In genomic region chr2:179559108-179559806, GRCh38 we compare ENCODE assay signal across 19 cellular contexts.
"Had no signal": no experiment of that assay in that cellular context is flagged by ENCODE, and none has a peak within 500 bp of the region (broad histone marks: within the 10 kb centered on the region; RNA-seq: fewer than 3 reads in every experiment).

No MANE protein-coding gene starts in this region.

- H3K27me3 Mint-ChIP-seq: central memory CD8-positive, alpha-beta T cell; natural killer cell treated with Interleukin-12 subunit alpha and Interleukin-12 subunit beta and Interleukin-15 and Interleukin-18, amount 100 ng/mL, for 72 hours; stimulated activated naive CD8-positive, alpha-beta T cell treated with anti-CD3 and anti-CD28 coated beads, Interleukin-15, amount 100 ng/mL, for 72 hours had no signal

- DNase-seq: effector memory CD4-positive, alpha-beta T cell; mesenchymal stem cell; midbrain; stimulated activated CD4-positive, alpha-beta T cell treated with anti-CD3 and anti-CD28 coated beads, Interleukin-2, amount 100 ng/mL, for 24 hours; stimulated activated CD4-positive, alpha-beta T cell treated with anti-CD3 and anti-CD28 coated beads, Interleukin-4, amount 100 ng/mL, for 4 hours; stimulated activated naive B cell treated with anti-CD40 and anti-IgM and Interleukin-4, amounts not matched to agents 10 μg/mL and 1 μg/mL and 100 μg/mL, for 72 hours; stimulated activated naive CD8-positive, alpha-beta T cell treated with anti-CD3 and anti-CD28 coated beads, Interleukin-15, amount 100 ng/mL, for 72 hours; substantia nigra; transverse colon had no signal

- H3K27me3 ChIP-seq: gastroesophageal sphincter, transverse colon had no signal

- H3K27ac ChIP-seq: gastroesophageal sphincter, parathyroid adenoma, prostate gland, thoracic aorta, transverse colon had no signal

- H3K36me3 ChIP-seq: gastroesophageal sphincter, prostate gland, thoracic aorta, transverse colon had no signal

- H3K4me1 ChIP-seq: gastroesophageal sphincter, parathyroid adenoma, prostate gland had no signal

- H3K4me3 Mint-ChIP-seq: central memory CD8-positive, alpha-beta T cell; natural killer cell treated with Interleukin-12 subunit alpha and Interleukin-12 subunit beta and Interleukin-15 and Interleukin-18, amount 100 ng/mL, for 72 hours; stimulated activated naive B cell treated with anti-CD40 and anti-IgM and Interleukin-4, amounts not matched to agents 10 μg/mL and 1 μg/mL and 100 μg/mL, for 72 hours; stimulated activated naive CD8-positive, alpha-beta T cell treated with anti-CD3 and anti-CD28 coated beads, Interleukin-15, amount 100 ng/mL, for 72 hours had no signal

- FAIRE-seq: endometrium had no signal

- H3K4me3 ChIP-seq: gastroesophageal sphincter, lung, prostate gland, thoracic aorta, transverse colon had no signal

- ATAC-seq: esophagus mucosa; gastroesophageal sphincter; natural killer cell treated with Interleukin-12 subunit alpha and Interleukin-12 subunit beta and Interleukin-15 and Interleukin-18, amount 100 ng/mL, for 72 hours; sciatic nerve; stimulated activated naive B cell treated with anti-CD40 and anti-IgM and Interleukin-4, amounts not matched to agents 10 μg/mL and 1 μg/mL and 100 μg/mL, for 72 hours; stimulated activated naive CD8-positive, alpha-beta T cell treated with anti-CD3 and anti-CD28 coated beads, Interleukin-15, amount 100 ng/mL, for 72 hours had no signal

- H3K36me3 Mint-ChIP-seq: natural killer cell treated with Interleukin-12 subunit alpha and Interleukin-12 subunit beta and Interleukin-15 and Interleukin-18, amount 100 ng/mL, for 72 hours; stimulated activated naive B cell treated with anti-CD40 and anti-IgM and Interleukin-4, amounts not matched to agents 10 μg/mL and 1 μg/mL and 100 μg/mL, for 72 hours had no signal

- H3K4me1 Mint-ChIP-seq: central memory CD8-positive, alpha-beta T cell; stimulated activated naive B cell treated with anti-CD40 and anti-IgM and Interleukin-4, amounts not matched to agents 10 μg/mL and 1 μg/mL and 100 μg/mL, for 72 hours; stimulated activated naive CD8-positive, alpha-beta T cell treated with anti-CD3 and anti-CD28 coated beads, Interleukin-15, amount 100 ng/mL, for 72 hours had no signal

- H3K27ac Mint-ChIP-seq: natural killer cell treated with Interleukin-12 subunit alpha and Interleukin-12 subunit beta and Interleukin-15 and Interleukin-18, amount 100 ng/mL, for 72 hours; stimulated activated naive B cell treated with anti-CD40 and anti-IgM and Interleukin-4, amounts not matched to agents 10 μg/mL and 1 μg/mL and 100 μg/mL, for 72 hours; stimulated activated naive CD8-positive, alpha-beta T cell treated with anti-CD3 and anti-CD28 coated beads, Interleukin-15, amount 100 ng/mL, for 72 hours had no signal

- H3K9me3 Mint-ChIP-seq: central memory CD8-positive, alpha-beta T cell; stimulated activated naive CD8-positive, alpha-beta T cell treated with anti-CD3 and anti-CD28 coated beads, Interleukin-15, amount 100 ng/mL, for 72 hours had no signal

- H3K9me3 ChIP-seq: gastroesophageal sphincter, prostate gland, thoracic aorta, transverse colon had no signal
